In genomic region chr2:161139098-161139987, GRCh38 we compare ENCODE assay signal across 8 cellular contexts. TPM values are rescaled to one million over a fixed set of nuclear protein-coding genes. Genes with fewer than 3 reads are reported as not detected.
DNase-seq lines count a peak whose midpoint lies in the region; ATAC-seq and TF ChIP-seq lines count a peak whose summit lies in the region.

No MANE protein-coding gene starts in this region.

- no peak overlapping the region for H4K8ac ChIP-seq in H9 (replicated peaks; ENCODE audit: insufficient read length, low read depth, low read length)

- H3K4me1 Mint-ChIP-seq in activated naive CD8-positive, alpha-beta T cell treated with anti-CD3 and anti-CD28 coated beads, Interleukin-2, amount 50 U/mL, for 24 hours: peaks cover 80% of the 10 kb centered on the region
- H3K4me1 Mint-ChIP-seq in H9: peaks cover 19 to 20% of the 10 kb centered on the region in 2 experiments

- H3K4me1 ChIP-seq in muscle layer of colon (ENCODE audit: insufficient read depth, low read length) (peaks cover 25% of the 10 kb centered on the region), H9 (ENCODE audit: insufficient read depth, low read length) (no peaks in the 10 kb centered on the region)

- H4K91ac ChIP-seq in H9 (ENCODE audit: insufficient read length, low read depth, low read length): no peak overlapping the region

- H3K27me3 Mint-ChIP-seq in activated naive CD8-positive, alpha-beta T cell treated with anti-CD3 and anti-CD28 coated beads, Interleukin-2, amount 50 U/mL, for 24 hours: no peaks in the 10 kb centered on the region
- H3K27me3 Mint-ChIP-seq in H9 (ENCODE audit: low read depth): peaks cover 1% of the 10 kb centered on the region; the same call in 1 of the 2 replicates

- H4K5ac ChIP-seq in H9 (ENCODE audit: insufficient read length, low read depth, low read length): no peak overlapping the region

- ATAC-seq in GM18868 (IDR thresholded peaks at IDR 0.05; ENCODE audit: unreplicated experiment) (peak; percentile 30), HG03095 (IDR thresholded peaks at IDR 0.05; ENCODE audit: unreplicated experiment) (peak; percentile 33)
- ATAC-seq in activated naive CD8-positive, alpha-beta T cell treated with anti-CD3 and anti-CD28 coated beads, Interleukin-2, amount 50 U/mL, for 24 hours: peak; percentile 50

- no peaks in the 10 kb centered on the region for H3K27me3 ChIP-seq in muscle layer of colon (ENCODE audit: control insufficient read depth in 1 of 2, insufficient read depth in 2 of 2, low read length in 2 of 2)
- no peaks in the 10 kb centered on the region for H3K27me3 ChIP-seq in H9 (ENCODE audit: insufficient read depth, low read length)

- no peak overlapping the region for H3K14ac ChIP-seq in H9 (ENCODE audit: insufficient read depth, low read length)

- no peaks in the 10 kb centered on the region for H4K20me1 ChIP-seq in H9 (ENCODE audit: control insufficient read depth, insufficient read depth, insufficient read length)

- no peaks in the 10 kb centered on the region for H3K79me2 ChIP-seq in H9 (ENCODE audit: insufficient read depth, low read length)

- H2BK20ac ChIP-seq in H9 (ENCODE audit: low read depth, low read length, poor library complexity, severe bottlenecking): no peak overlapping the region

- no peak for DNase-seq in activated naive CD8-positive, alpha-beta T cell treated with anti-CD3 and anti-CD28 coated beads, Interleukin-2, amount 50 U/mL, for 24 hours
- DNase-seq in H9 (no peak), cerebellum (ENCODE audit: low spot score) (no peak), T1000 (lab: John Stamatoyannopoulos, UW) (no peak)
- DNase-seq in activated CD4-positive, alpha-beta T cell treated with anti-CD3 and anti-CD28 coated beads, Interleukin-2, amount 50 U/mL, for 4 hours: no peak

- H3K9me3 ChIP-seq in muscle layer of colon (ENCODE audit: low read length) (no peaks in the 10 kb centered on the region), H9 (ENCODE audit: control insufficient read depth, low read depth, low read length) (no peaks in the 10 kb centered on the region)

- no peak overlapping the region for H2BK12ac ChIP-seq in H9 (ENCODE audit: insufficient read length, low read depth, low read length)

- H3K23me2 ChIP-seq in H9 (ENCODE audit: insufficient read length, low read depth, low read length, poor library complexity, severe bottlenecking): no peaks in the 10 kb centered on the region

- H3T11ph ChIP-seq in H9 (ENCODE audit: low read length): no peak overlapping the region

- no peaks in the 10 kb centered on the region for H3K36me3 ChIP-seq in muscle layer of colon (ENCODE audit: insufficient read depth, low read length)

- H3K56ac ChIP-seq in H9 (ENCODE audit: insufficient read length, low read depth, low read length): no peak overlapping the region

- H3K9me3 Mint-ChIP-seq in activated naive CD8-positive, alpha-beta T cell treated with anti-CD3 and anti-CD28 coated beads, Interleukin-2, amount 50 U/mL, for 24 hours: no peaks in the 10 kb centered on the region
- peaks cover 0 to 6% of the 10 kb centered on the region in 2 experiments; a peak in 4 of 5 replicates for H3K9me3 Mint-ChIP-seq in H9

- H3K36me3 Mint-ChIP-seq in activated naive CD8-positive, alpha-beta T cell treated with anti-CD3 and anti-CD28 coated beads, Interleukin-2, amount 50 U/mL, for 24 hours (ENCODE audit: low read depth): peaks cover 14% of the 10 kb centered on the region
- H3K36me3 Mint-ChIP-seq in H9 (ENCODE audit: insufficient read depth in 1 of 3, low read depth in 3 of 3): no peaks in the 10 kb centered on the region

- H3K4ac ChIP-seq in H9 (ENCODE audit: low read depth, low read length): no peak overlapping the region

- H3K9ac ChIP-seq in muscle layer of colon (ENCODE audit: low read length) (no peak overlapping the region), H9 (ENCODE audit: extremely low read depth, insufficient read length, low read length) (no peak overlapping the region)

- H2AFZ ChIP-seq in H9 (ENCODE audit: low read length): no peak overlapping the region

- no peak for TF ChIP-seq CTCF in H9 (conservative IDR thresholded peaks at IDR 0.05)

- no peak overlapping the region for H3K18ac ChIP-seq in H9 (ENCODE audit: insufficient read length, low read depth, low read length)

- no peak overlapping the region for H2BK120ac ChIP-seq in H9 (ENCODE audit: low read depth, low read length, poor library complexity, severe bottlenecking)

- peak overlapping the region; percentile 90 for H3K27ac Mint-ChIP-seq in activated naive CD8-positive, alpha-beta T cell treated with anti-CD3 and anti-CD28 coated beads, Interleukin-2, amount 50 U/mL, for 24 hours
- H3K27ac Mint-ChIP-seq in H9: no peak overlapping the region; a peak in 1 of 7 replicates

- no peak overlapping the region for H3K23ac ChIP-seq in H9 (ENCODE audit: insufficient read length, low read depth, low read length)

- H3K4me3 Mint-ChIP-seq in activated naive CD8-positive, alpha-beta T cell treated with anti-CD3 and anti-CD28 coated beads, Interleukin-2, amount 50 U/mL, for 24 hours: peak overlapping the region; percentile 82
- no peak overlapping the region for H3K4me3 Mint-ChIP-seq in H9

- no peak overlapping the region for H2BK5ac ChIP-seq in H9 (ENCODE audit: insufficient read length, low read length)

- H3K4me3 ChIP-seq in muscle layer of colon (ENCODE audit: low read depth in 1 of 2, low read length in 2 of 2): peak overlapping the region in 1 of 2 donors; percentile 12

- peak overlapping the region; percentile 44 for H3K27ac ChIP-seq in muscle layer of colon (ENCODE audit: low read depth, low read length)
- no peak overlapping the region for H3K27ac ChIP-seq in H9 (ENCODE audit: insufficient read length, low read depth, low read length)

- no peaks in the 10 kb centered on the region for H3K79me1 ChIP-seq in H9 (ENCODE audit: insufficient read depth, low read depth, low read length, poor library complexity, severe bottlenecking)

- H2BK15ac ChIP-seq in H9 (ENCODE audit: low read depth, low read length): no peak overlapping the region

- H3K4me2 ChIP-seq in H9 (ENCODE audit: insufficient read depth, insufficient read length, low read length): no peak overlapping the region

- no peak overlapping the region for H2AK5ac ChIP-seq in H9 (ENCODE audit: insufficient read length, low read length)

- WGBS in H9 (ENCODE audit: extremely low coverage, insufficient read length, low lambda C conversion rate): 100% methylated on average over 1 of the region's 3 CpGs

RNA-seq across cellular contexts. Expression of gene TANK, which starts 20.9 kb away (rescaled TPM):
- total RNA-seq in H9 (2021): 17.3 and 23.9 TPM in 2 replicates
- total RNA-seq in cerebellum: 64.1 TPM
